ENCODE assay signal across 2 cellular contexts in genomic region chr16:11526921-11527320, GRCh38.
TF ChIP-seq lines count a peak whose summit lies in the region.

No MANE protein-coding gene starts in this region.

TF ChIP-seq in GM12878, 131 proteins besides CTCF, POLR2A, EP300 and RAD21:
- TF ChIP-seq ATF7 (IDR thresholded peaks at IDR 0.05; ENCODE audit: low read depth): no peak
- no peak for TF ChIP-seq SPI1 (IDR thresholded peaks at IDR 0.05; ENCODE audit: borderline replicate concordance, insufficient read depth, low read depth, low read length)
- TF ChIP-seq NR2F1 (conservative IDR thresholded peaks at IDR 0.05): no peak
- no peak for TF ChIP-seq SRF (IDR thresholded peaks at IDR 0.05; ENCODE audit: low read depth in 2 of 2, low read length in 2 of 2)
- TF ChIP-seq HDGF (IDR thresholded peaks at IDR 0.05): no peak
- no peak for TF ChIP-seq CREB1 (IDR thresholded peaks at IDR 0.05; ENCODE audit: low read depth)
- no peak for TF ChIP-seq ETV6 (conservative IDR thresholded peaks at IDR 0.05 in 1 of 2, IDR thresholded peaks at IDR 0.05 in 1 of 2; ENCODE audit: borderline replicate concordance in 1 of 2, low read depth in 1 of 2)
- TF ChIP-seq, protein P1, sequence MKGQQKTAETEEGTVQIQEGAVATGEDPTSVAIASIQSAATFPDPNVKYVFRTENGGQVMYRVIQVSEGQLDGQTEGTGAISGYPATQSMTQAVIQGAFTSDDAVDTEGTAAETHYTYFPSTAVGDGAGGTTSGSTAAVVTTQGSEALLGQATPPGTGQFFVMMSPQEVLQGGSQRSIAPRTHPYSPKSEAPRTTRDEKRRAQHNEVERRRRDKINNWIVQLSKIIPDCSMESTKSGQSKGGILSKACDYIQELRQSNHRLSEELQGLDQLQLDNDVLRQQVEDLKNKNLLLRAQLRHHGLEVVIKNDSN (IDR thresholded peaks at IDR 0.05; ENCODE audit: borderline replicate concordance, extremely low read length, insufficient read depth, low read depth, low read length): no peak
- TF ChIP-seq, protein P2, sequence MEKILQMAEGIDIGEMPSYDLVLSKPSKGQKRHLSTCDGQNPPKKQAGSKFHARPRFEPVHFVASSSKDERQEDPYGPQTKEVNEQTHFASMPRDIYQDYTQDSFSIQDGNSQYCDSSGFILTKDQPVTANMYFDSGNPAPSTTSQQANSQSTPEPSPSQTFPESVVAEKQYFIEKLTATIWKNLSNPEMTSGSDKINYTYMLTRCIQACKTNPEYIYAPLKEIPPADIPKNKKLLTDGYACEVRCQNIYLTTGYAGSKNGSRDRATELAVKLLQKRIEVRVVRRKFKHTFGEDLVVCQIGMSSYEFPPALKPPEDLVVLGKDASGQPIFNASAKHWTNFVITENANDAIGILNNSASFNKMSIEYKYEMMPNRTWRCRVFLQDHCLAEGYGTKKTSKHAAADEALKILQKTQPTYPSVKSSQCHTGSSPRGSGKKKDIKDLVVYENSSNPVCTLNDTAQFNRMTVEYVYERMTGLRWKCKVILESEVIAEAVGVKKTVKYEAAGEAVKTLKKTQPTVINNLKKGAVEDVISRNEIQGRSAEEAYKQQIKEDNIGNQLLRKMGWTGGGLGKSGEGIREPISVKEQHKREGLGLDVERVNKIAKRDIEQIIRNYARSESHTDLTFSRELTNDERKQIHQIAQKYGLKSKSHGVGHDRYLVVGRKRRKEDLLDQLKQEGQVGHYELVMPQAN (conservative IDR thresholded peaks at IDR 0.05): no peak
- TF ChIP-seq ZNF207 (IDR thresholded peaks at IDR 0.05; ENCODE audit: borderline replicate concordance): no peak
- TF ChIP-seq POLR2AphosphoS5 (IDR thresholded peaks at IDR 0.05; ENCODE audit: low read length): no peak
- TF ChIP-seq MEF2B (IDR thresholded peaks at IDR 0.05; ENCODE audit: partially characterized antibody, poor library complexity, severe bottlenecking): no peak
- no peak for TF ChIP-seq POLR2AphosphoS2 (IDR thresholded peaks at IDR 0.05; ENCODE audit: low read depth, low read length)
- no peak for TF ChIP-seq CHD1 (IDR thresholded peaks at IDR 0.05; ENCODE audit: low read depth, low read length)
- no peak for TF ChIP-seq RAD51 (IDR thresholded peaks at IDR 0.05)
- TF ChIP-seq KDM1A (IDR thresholded peaks at IDR 0.05; ENCODE audit: borderline replicate concordance): no peak
- no peak for TF ChIP-seq FOXK2 (IDR thresholded peaks at IDR 0.05)
- no peak for TF ChIP-seq SUZ12 (IDR thresholded peaks at IDR 0.05; ENCODE audit: unreplicated experiment)

TF ChIP-seq in HepG2, 621 proteins besides CTCF, POLR2A, EP300 and RAD21:
- TF ChIP-seq ZNF687 (CRISPR knock-in tag; IDR thresholded peaks at IDR 0.05) (0 out of 2 replicates have a peak, but pooled peaks have one; percentile 17), XRCC5 (optimal IDR thresholded peaks at IDR 0.05; ENCODE audit: low read length) (peak; percentile 21), SMAD3 (CRISPR knock-in tag; IDR thresholded peaks at IDR 0.05) (no peak), EED (CRISPR knock-in tag; IDR thresholded peaks at IDR 0.05) (0 out of 2 replicates have a peak, but pooled peaks have one; percentile 51)
